In the genomic region with DNA sequence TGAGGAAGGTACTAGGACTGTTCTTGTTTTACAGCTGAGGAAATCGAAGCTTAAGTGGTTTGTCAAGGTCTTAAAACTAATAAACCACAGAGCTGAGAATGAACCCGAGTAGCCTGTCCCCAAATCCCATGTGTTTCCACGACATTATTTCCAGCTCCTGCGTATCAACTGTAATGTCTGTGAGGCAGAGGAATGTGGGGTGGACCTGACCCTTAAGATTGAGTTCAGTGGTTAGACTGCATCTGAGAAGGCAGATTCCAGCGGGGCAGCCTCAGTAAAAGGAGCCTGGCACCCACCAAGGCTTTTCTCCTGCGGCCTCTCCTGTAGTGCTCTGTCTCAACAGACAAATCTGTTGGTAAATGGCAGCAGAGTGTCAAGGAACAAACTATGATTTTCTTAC, we compare ENCODE assay signal across 24 cellular contexts.
"Had no signal": no experiment of that assay in that cellular context is flagged by ENCODE, and none has a peak within 500 bp of the region (broad histone marks: within the 10 kb centered on the region; RNA-seq: fewer than 3 reads in every experiment).

No MANE protein-coding gene starts in this region.

- H3K27ac ChIP-seq: foreskin keratinocyte, heart left ventricle, left ventricle myocardium inferior, pancreas, prostate gland, sigmoid colon, tibial nerve had no signal

- H3K4me3 ChIP-seq: heart left ventricle, left ventricle myocardium inferior, lung, pancreas, prostate gland, sigmoid colon, tibial nerve had no signal

- H3K36me3 ChIP-seq: heart left ventricle, left ventricle myocardium inferior, pancreas, prostate gland, sigmoid colon had no signal

- H3K27me3 ChIP-seq: foreskin keratinocyte, heart left ventricle, pancreas, sigmoid colon, tibial nerve had no signal

- ATAC-seq: activated CD4-positive, alpha-beta T cell treated with anti-CD3 and anti-CD28 coated beads for 36 hours; activated CD8-positive, alpha-beta memory T cell treated with anti-CD3 and anti-CD28 coated beads, Interleukin-2, amount 10 ng/mL, durations not matched to agents 7 days and 5 days; activated CD8-positive, alpha-beta T cell treated with anti-CD3 and anti-CD28 coated beads, Interleukin-2, amount 10 ng/mL, durations not matched to agents 7 days and 5 days; activated naive CD8-positive, alpha-beta T cell treated with anti-CD3 and anti-CD28 coated beads, Interleukin-2, amount 50 U/mL, for 24 hours; esophagus mucosa; pancreas; T-cell had no signal

- H3K4me1 ChIP-seq: foreskin keratinocyte, pancreas, prostate gland, sigmoid colon, tibial nerve had no signal

- H3K9me3 ChIP-seq: pancreas, prostate gland had no signal

- DNase-seq: activated B cell treated with CpG ODN at 0.5 μM for 24 hours; activated CD4-positive, alpha-beta T cell treated with anti-CD3 and anti-CD28 coated beads for 36 hours; activated CD8-positive, alpha-beta memory T cell treated with anti-CD3 and anti-CD28 coated beads, Interleukin-2, amount 10 ng/mL, durations not matched to agents 7 days and 5 days; activated CD8-positive, alpha-beta T cell treated with anti-CD3 and anti-CD28 coated beads, Interleukin-2, amount 10 ng/mL, durations not matched to agents 7 days and 5 days; activated naive CD8-positive, alpha-beta T cell treated with anti-CD3 and anti-CD28 coated beads, Interleukin-2, amount 50 U/mL, for 24 hours; activated T-cell treated with anti-CD3 and anti-CD28 coated beads, Interleukin-2, amount 50 U/mL, for 48 hours; central memory CD4-positive, alpha-beta T cell; endodermal cell; heart left ventricle; left ventricle myocardium inferior; mesendoderm; naive B cell; pancreas; retina; sigmoid colon; stimulated activated CD4-positive, alpha-beta T cell treated with anti-CD3 and anti-CD28 coated beads, Interleukin-15, amount 100 ng/mL, for 24 hours; stimulated activated CD4-positive, alpha-beta T cell treated with anti-CD3 and anti-CD28 coated beads, Interleukin-2, amount 100 ng/mL, for 24 hours; stimulated activated naive CD4-positive, alpha-beta T cell; T-cell had no signal
